Comparison of ENCODE assay signal across 13 cellular contexts in genomic region chr7:42232275-42232674, GRCh38. TPM values are rescaled to one million over a fixed set of nuclear protein-coding genes. Genes with fewer than 3 reads are reported as not detected.
A peak's percentile ranks its signal among the peaks of the same experiment; 100 is the strongest.
DNase-seq lines count a peak whose midpoint lies in the region; ATAC-seq and TF ChIP-seq lines count a peak whose summit lies in the region.
"Had no signal": no experiment of that assay in that cellular context is flagged by ENCODE, and none has a peak within 500 bp of the region (broad histone marks: within the 10 kb centered on the region; RNA-seq: fewer than 3 reads in every experiment).

No MANE protein-coding gene starts in this region.

- H3K9ac ChIP-seq in SK-N-MC (ENCODE audit: insufficient read length) (no peak overlapping the region), rectal smooth muscle tissue (ENCODE audit: low read length) (no peak overlapping the region), Karpas-422 (ENCODE audit: low read length) (no peak overlapping the region)

- no peak overlapping the region for H3K4me2 ChIP-seq in Karpas-422 (ENCODE audit: low read depth, low read length, poor library complexity, severe bottlenecking)

- DNase-seq in GM04504 (ENCODE audit: low read depth) (peak; percentile 60), SK-N-MC (ENCODE audit: low read depth, low spot score) (no peak), fibroblast of villous mesenchyme (ENCODE audit: low read depth) (peak; percentile 77), Karpas-422 (no peak), NCI-H748 (lab: John Stamatoyannopoulos, UW; ENCODE audit: unreplicated experiment) (no peak)
- no peak for DNase-seq in activated T-cell treated with anti-CD3 and anti-CD28 coated beads, Interleukin-2, amount 50 U/mL, for 72 hours
- DNase-seq in effector CD4-positive, alpha-beta T cell = no peak
- DNase-seq: activated T-cell treated with anti-CD3 and anti-CD28 coated beads, Interleukin-2, amount 50 U/mL, for 4 hours; cerebellar nuclear complex; COR-L47; T-helper 9 cell had no signal

- H3K4me3 Mint-ChIP-seq in activated T-cell treated with anti-CD3 and anti-CD28 coated beads, Interleukin-2, amount 50 U/mL, for 72 hours = no peak overlapping the region
- H3K4me3 Mint-ChIP-seq: activated T-cell treated with anti-CD3 and anti-CD28 coated beads, Interleukin-2, amount 50 U/mL, for 4 hours had no signal

- no peaks in the 10 kb centered on the region for H3K79me2 ChIP-seq in Karpas-422 (ENCODE audit: low read length)

- peaks cover 70% of the 10 kb centered on the region for H3K27me3 Mint-ChIP-seq in activated T-cell treated with anti-CD3 and anti-CD28 coated beads, Interleukin-2, amount 50 U/mL, for 72 hours (ENCODE audit: low read depth)

- TF ChIP-seq CTCF in fibroblast of villous mesenchyme (IDR thresholded peaks at IDR 0.05; ENCODE audit: insufficient read depth, low read depth, low read length) = no peak

- no peak for ATAC-seq in activated T-cell treated with anti-CD3 and anti-CD28 coated beads, Interleukin-2, amount 50 U/mL, for 72 hours (replicated peaks in 1 of 2)
- ATAC-seq: activated T-cell treated with anti-CD3 and anti-CD28 coated beads, Interleukin-2, amount 50 U/mL, for 4 hours had no signal

- no peak overlapping the region for H3K27ac Mint-ChIP-seq in activated T-cell treated with anti-CD3 and anti-CD28 coated beads, Interleukin-2, amount 50 U/mL, for 72 hours

- no peaks in the 10 kb centered on the region for H3K9me3 Mint-ChIP-seq in activated T-cell treated with anti-CD3 and anti-CD28 coated beads, Interleukin-2, amount 50 U/mL, for 72 hours
- H3K9me3 Mint-ChIP-seq: activated T-cell treated with anti-CD3 and anti-CD28 coated beads, Interleukin-2, amount 50 U/mL, for 4 hours had no signal

- H3K9me2 ChIP-seq in Karpas-422 (replicated peaks; ENCODE audit: insufficient read depth, low read length) = no peaks in the 10 kb centered on the region

- peaks cover 4% of the 10 kb centered on the region for H3K4me1 Mint-ChIP-seq in activated T-cell treated with anti-CD3 and anti-CD28 coated beads, Interleukin-2, amount 50 U/mL, for 72 hours (ENCODE audit: low read depth)

- H3K27ac ChIP-seq in SK-N-MC (peak overlapping the region; percentile 70; the same call in 1 of the 2 replicates), rectal smooth muscle tissue (ENCODE audit: low read depth, low read length) (peak overlapping the region; percentile 19), Karpas-422 (ENCODE audit: low read length) (no peak overlapping the region)
- H3K27ac ChIP-seq: thoracic aorta had no signal

- H3K36me3 ChIP-seq in SK-N-MC (ENCODE audit: insufficient read depth, low read length) = no peaks in the 10 kb centered on the region
- no peaks in the 10 kb centered on the region for H3K36me3 ChIP-seq in rectal smooth muscle tissue (ENCODE audit: control insufficient read depth, insufficient read depth, low read length)
- no peaks in the 10 kb centered on the region for H3K36me3 ChIP-seq in Karpas-422 (ENCODE audit: insufficient read depth, low read length)
- H3K36me3 ChIP-seq: thoracic aorta had no signal

- H3K4me3 ChIP-seq in SK-N-MC = peak overlapping the region; percentile 44
- H3K4me3 ChIP-seq in fibroblast of villous mesenchyme (ENCODE audit: low read depth, low read length) = peak overlapping the region; percentile 30
- H3K4me3 ChIP-seq in rectal smooth muscle tissue (ENCODE audit: low read length) = no peak overlapping the region
- no peak overlapping the region for H3K4me3 ChIP-seq in Karpas-422 (ENCODE audit: low read length)
- H3K4me3 ChIP-seq: thoracic aorta had no signal

- no peaks in the 10 kb centered on the region for H3K9me3 ChIP-seq in SK-N-MC (ENCODE audit: low read depth, low read length)
- H3K9me3 ChIP-seq in Karpas-422 (ENCODE audit: low read length) = no peaks in the 10 kb centered on the region
- H3K9me3 ChIP-seq: thoracic aorta had no signal

- peaks cover 0 to 2% of the 10 kb centered on the region in 2 donors for H3K36me3 Mint-ChIP-seq in activated T-cell treated with anti-CD3 and anti-CD28 coated beads, Interleukin-2, amount 50 U/mL, for 72 hours (ENCODE audit: insufficient read depth in 2 of 2)

- peaks cover 37% of the 10 kb centered on the region for H3K4me1 ChIP-seq in rectal smooth muscle tissue (ENCODE audit: control insufficient read depth, insufficient read depth, low read length)
- H3K4me1 ChIP-seq in Karpas-422 (ENCODE audit: low read length) = no peaks in the 10 kb centered on the region

- H4K20me1 ChIP-seq in Karpas-422 (ENCODE audit: insufficient read depth, low read depth, low read length) = no peaks in the 10 kb centered on the region

- no peak overlapping the region for H2AFZ ChIP-seq in Karpas-422 (ENCODE audit: low read length)

- H3K27me3 ChIP-seq in rectal smooth muscle tissue (ENCODE audit: control insufficient read depth, insufficient read depth, low read length) (no peaks in the 10 kb centered on the region), Karpas-422 (ENCODE audit: low read length) (no peaks in the 10 kb centered on the region)

RNA-seq across cellular contexts. Expression of gene GLI3, which starts 4.7 kb away (rescaled TPM):
- 4.3 and 7.1 TPM in 2 replicates for total RNA-seq in fibroblast of villous mesenchyme
- total RNA-seq in Karpas-422 (2014; rRNA removed; shearing (Covaris generic); ENCODE audit: low replicate concordance) = 0.07 TPM in 1 of 2 replicates, not detected in the other
- total RNA-seq in activated T-cell treated with anti-CD3 and anti-CD28 coated beads, Interleukin-2, amount 50 U/mL, for 72 hours = under 1 TPM; 0.29 to 0.51 TPM

Comparison
In these comparisons a context has a peak if more than half of its experiments do, and no peak if none do; other contexts are left out.
1. DNase-seq: peak in GM04504 (single experiment) and fibroblast of villous mesenchyme (single experiment); none in SK-N-MC (single experiment), Karpas-422 (single experiment), NCI-H748 (single experiment), activated T-cell treated with anti-CD3 and anti-CD28 coated beads, Interleukin-2, amount 50 U/mL, for 72 hours (0 of 2) and effector CD4-positive, alpha-beta T cell (single experiment).
2. H3K4me3 ChIP-seq: peak in SK-N-MC (single experiment) and fibroblast of villous mesenchyme (single experiment); none in rectal smooth muscle tissue (single experiment) and Karpas-422 (single experiment).